ENCODE assay signal across 15 cellular contexts in genomic region chr14:74739293-74740030, GRCh38. TPM values are rescaled to one million over a fixed set of nuclear protein-coding genes. Genes with fewer than 3 reads are reported as not detected.
DNase-seq lines count a peak whose midpoint lies in the region; FAIRE-seq and TF ChIP-seq lines count a peak whose summit lies in the region.
"Had no signal": no experiment of that assay in that cellular context is flagged by ENCODE, and none has a peak within 500 bp of the region (broad histone marks: within the 10 kb centered on the region; RNA-seq: fewer than 3 reads in every experiment).

No MANE protein-coding gene starts in this region.

- no peak overlapping the region for H3K27ac Mint-ChIP-seq in astrocyte (ENCODE audit: unreplicated experiment)
- H3K27ac Mint-ChIP-seq in mesothelial cell of epicardium: no peak overlapping the region

- 97% methylated on average over 8 of the region's 8 CpGs for WGBS in thyroid gland, 2 donors
- WGBS in stomach, 5 donors: 92 to 96% (median 94%) methylated on average over 8 of the region's 8 CpGs

- H3K9me3 Mint-ChIP-seq in astrocyte (ENCODE audit: unreplicated experiment) (no peaks in the 10 kb centered on the region), mesothelial cell of epicardium (no peaks in the 10 kb centered on the region)

- TF ChIP-seq CTCF in astrocyte (IDR thresholded peaks at IDR 0.05; ENCODE audit: insufficient read depth, low read depth, low read length) (no peak), mesothelial cell of epicardium (IDR thresholded peaks at IDR 0.05; ENCODE audit: unreplicated experiment) (no peak), thyroid gland (IDR thresholded peaks at IDR 0.05) (no peak), stomach (IDR thresholded peaks at IDR 0.05) (no peak)

- no peak overlapping the region for H3K27ac ChIP-seq in astrocyte (ENCODE audit: low read depth, low read length)
- H3K27ac ChIP-seq in thyroid gland: no peak overlapping the region
- no peak overlapping the region for H3K27ac ChIP-seq in stomach
- H3K27ac ChIP-seq: SJCRH30 had no signal

- no peaks in the 10 kb centered on the region for H3K4me1 ChIP-seq in astrocyte (ENCODE audit: insufficient read depth, low read length)
- H3K4me1 ChIP-seq in thyroid gland: no peaks in the 10 kb centered on the region
- peaks cover 0 to 2% (median 0%) of the 10 kb centered on the region in 4 donors for H3K4me1 ChIP-seq in stomach
- H3K4me1 ChIP-seq: SJCRH30 had no signal

- no peak for TF ChIP-seq POLR2A in thyroid gland (IDR thresholded peaks at IDR 0.05)
- TF ChIP-seq POLR2A in stomach (IDR thresholded peaks at IDR 0.05): no peak

- peak; percentile 3 for DNase-seq in Caki2 (ENCODE audit: low read depth)
- no peak for DNase-seq in HTR-8/SVneo (ENCODE audit: insufficient read length, low spot score)
- DNase-seq in astrocyte (ENCODE audit: low read depth): peak; percentile 14
- DNase-seq in iris pigment epithelial cell (ENCODE audit: low read depth): peak; percentile 65
- DNase-seq in urothelium cell line (ENCODE audit: low spot score): no peak
- DNase-seq in mesothelial cell of epicardium (ENCODE audit: low spot score in 2 of 2, unreplicated experiment in 2 of 2): no peak
- DNase-seq in thyroid gland: no peak
- DNase-seq in stomach: no peak
- DNase-seq: Calu3; CD4-positive, CD25-positive, alpha-beta regulatory T cell; NCI-H1436 treated with DMSO at 0.1 percent for 48 hours; NCI-H2081; NCI-H510A treated with DMSO at 0.1 percent for 48 hours; SJCRH30 had no signal

- FAIRE-seq in HTR-8/SVneo (lab: Jason Lieb, UNC) (peak; percentile 86), astrocyte (lab: Jason Lieb, UNC) (no peak), urothelium cell line (lab: Jason Lieb, UNC) (no peak)
- FAIRE-seq: RCC 7860 had no signal

- TF ChIP-seq EP300 in stomach (IDR thresholded peaks at IDR 0.05): no peak

- H3K4me2 ChIP-seq in astrocyte (ENCODE audit: low read length): no peak overlapping the region

- no peaks in the 10 kb centered on the region for H3K9me3 ChIP-seq in astrocyte (ENCODE audit: insufficient read depth, low read depth, low read length)
- H3K9me3 ChIP-seq in thyroid gland: no peaks in the 10 kb centered on the region
- no peaks in the 10 kb centered on the region for H3K9me3 ChIP-seq in stomach
- H3K9me3 ChIP-seq: SJCRH30 had no signal

- intact Hi-C loops in thyroid gland (cut with DNase I): no loop called here
- intact Hi-C loops in stomach (cut with DNase I; ENCODE audit: low total_unique reads): no loop called here

- no peak overlapping the region for H3K4me3 ChIP-seq in astrocyte (ENCODE audit: insufficient read depth, low read depth, low read length)
- H3K4me3 ChIP-seq in thyroid gland (replicated peaks in 1 of 3): no peak overlapping the region
- H3K4me3 ChIP-seq in stomach: no peak overlapping the region
- H3K4me3 ChIP-seq: SJCRH30 had no signal

- H3K36me3 Mint-ChIP-seq in astrocyte (ENCODE audit: low read depth, unreplicated experiment): peaks cover 7% of the 10 kb centered on the region
- H3K36me3 Mint-ChIP-seq in mesothelial cell of epicardium: peaks cover 18% of the 10 kb centered on the region

- H4K20me1 ChIP-seq in astrocyte (ENCODE audit: insufficient read depth, low read length): no peaks in the 10 kb centered on the region

- H3K27me3 Mint-ChIP-seq in astrocyte (ENCODE audit: low read depth, unreplicated experiment): no peaks in the 10 kb centered on the region
- H3K27me3 Mint-ChIP-seq in mesothelial cell of epicardium (ENCODE audit: low read depth): no peaks in the 10 kb centered on the region
- H3K27me3 Mint-ChIP-seq: CD4-positive, CD25-positive, alpha-beta regulatory T cell had no signal

- in situ Hi-C loops in Caki2 (cut with HindIII; ENCODE audit: low pct_unique_long_range_greater_than_20kb, low sequenced_read_pairs): no loop called here

- no peak overlapping the region for H2AFZ ChIP-seq in astrocyte (ENCODE audit: low read depth, low read length)

- no peak overlapping the region for H3K9ac ChIP-seq in astrocyte (ENCODE audit: low read length)

- no peaks in the 10 kb centered on the region for H3K79me2 ChIP-seq in astrocyte (ENCODE audit: insufficient read depth, low read length)

- H3K36me3 ChIP-seq in astrocyte (ENCODE audit: insufficient read depth, low read length) (peaks cover 16% of the 10 kb centered on the region), thyroid gland (peaks cover 19 to 24% of the 10 kb centered on the region in 2 donors), stomach (peaks cover 17 to 58% (median 49%) of the 10 kb centered on the region in 4 donors)

- H3K4me3 Mint-ChIP-seq in astrocyte (ENCODE audit: unreplicated experiment) (no peak overlapping the region), mesothelial cell of epicardium (no peak overlapping the region)
- H3K4me3 Mint-ChIP-seq: CD4-positive, CD25-positive, alpha-beta regulatory T cell had no signal

- H3K27me3 ChIP-seq in astrocyte (ENCODE audit: insufficient read depth, low read length) (no peaks in the 10 kb centered on the region), thyroid gland (no peaks in the 10 kb centered on the region), stomach (no peaks in the 10 kb centered on the region)
- H3K27me3 ChIP-seq: SJCRH30 had no signal

- no peaks in the 10 kb centered on the region for H3K4me1 Mint-ChIP-seq in astrocyte (ENCODE audit: low read depth, unreplicated experiment)
- H3K4me1 Mint-ChIP-seq in mesothelial cell of epicardium: no peaks in the 10 kb centered on the region
- H3K4me1 Mint-ChIP-seq: CD4-positive, CD25-positive, alpha-beta regulatory T cell had no signal

RNA-seq across cellular contexts. Expression of gene YLPM1, which starts 23.7 kb away (rescaled TPM):
- total RNA-seq in Caki2 (2014; rRNA removed; shearing (Covaris generic); ENCODE audit: low replicate concordance): 1.0 and 1.3 TPM in 2 replicates
- total RNA-seq in astrocyte: 49.5 and 49.7 TPM in 2 replicates
- total RNA-seq in mesothelial cell of epicardium: 125 to 135 TPM (median 125 TPM) in 3 replicates
- 100 to 1,000 TPM in 1 of 4 donors, 10 to 100 TPM in 3; 71.3 to 104 (median 84.8) TPM for total RNA-seq in thyroid gland
- 100 to 1,000 TPM in 1 of 5 donors, 10 to 100 TPM in 4; 29.2 to 114 (median 70.4) TPM for total RNA-seq in stomach
- 10 to 100 TPM; 11.9 to 13.7 (median 12.5) TPM for polyA plus RNA-seq in stomach

RNA-seq across cellular contexts. Expression of gene FCF1, which starts 26.5 kb away (rescaled TPM):
- total RNA-seq in Caki2 (2014; rRNA removed; shearing (Covaris generic); ENCODE audit: low replicate concordance): 27.1 and 70.1 TPM in 2 replicates
- 60.5 and 64.1 TPM in 2 replicates for total RNA-seq in astrocyte
- total RNA-seq in mesothelial cell of epicardium: 43.9 to 46.8 TPM (median 44.5 TPM) in 3 replicates
- 10 to 100 TPM; 35.4 to 51.2 (median 39.3) TPM for total RNA-seq in thyroid gland
- 10 to 100 TPM in 3 of 5 donors, 1 to 10 TPM in 1, under 1 TPM in 1; 0.58 to 41.1 (median 12.7) TPM for total RNA-seq in stomach
- 10 to 100 TPM in 2 of 3 donors, 1 to 10 TPM in 1; 8.3 to 20.2 (median 19.2) TPM for polyA plus RNA-seq in stomach

RNA-seq across cellular contexts. Expression of gene AREL1, which starts 26.6 kb away (rescaled TPM):
- total RNA-seq in Caki2 (2014; rRNA removed; shearing (Covaris generic); ENCODE audit: low replicate concordance): 8.7 and 15.2 TPM in 2 replicates
- 54.6 and 59.0 TPM in 2 replicates for total RNA-seq in astrocyte
- total RNA-seq in mesothelial cell of epicardium: 43.8 to 55.5 TPM (median 49.1 TPM) in 3 replicates
- 10 to 100 TPM; 45.6 to 61.1 (median 50.4) TPM for total RNA-seq in thyroid gland
- 10 to 100 TPM in 4 of 5 donors, 1 to 10 TPM in 1; 7.1 to 51.4 (median 27.2) TPM for total RNA-seq in stomach
- polyA plus RNA-seq in stomach: 1 to 10 TPM; 6.9 to 8.9 (median 7.1) TPM

Comparison
In these comparisons a context has a peak if more than half of its experiments do, and no peak if none do; other contexts are left out.
1. DNase-seq: peak in Caki2 (single experiment), astrocyte (single experiment) and iris pigment epithelial cell (single experiment); none in HTR-8/SVneo (single experiment), urothelium cell line (single experiment), mesothelial cell of epicardium (0 of 2), thyroid gland (0 of 2) and stomach (single experiment).
2. RNA of gene YLPM1, which starts 23.7 kb away (total RNA-seq): 125 to 135 TPM in mesothelial cell of epicardium, 71.3 to 104 TPM in thyroid gland, 29.2 to 114 TPM in stomach and 49.5 to 49.7 TPM in astrocyte; 1.0 to 1.3 TPM in Caki2; every median in the first group is over 10 times any median in the second.